In the genomic region with DNA sequence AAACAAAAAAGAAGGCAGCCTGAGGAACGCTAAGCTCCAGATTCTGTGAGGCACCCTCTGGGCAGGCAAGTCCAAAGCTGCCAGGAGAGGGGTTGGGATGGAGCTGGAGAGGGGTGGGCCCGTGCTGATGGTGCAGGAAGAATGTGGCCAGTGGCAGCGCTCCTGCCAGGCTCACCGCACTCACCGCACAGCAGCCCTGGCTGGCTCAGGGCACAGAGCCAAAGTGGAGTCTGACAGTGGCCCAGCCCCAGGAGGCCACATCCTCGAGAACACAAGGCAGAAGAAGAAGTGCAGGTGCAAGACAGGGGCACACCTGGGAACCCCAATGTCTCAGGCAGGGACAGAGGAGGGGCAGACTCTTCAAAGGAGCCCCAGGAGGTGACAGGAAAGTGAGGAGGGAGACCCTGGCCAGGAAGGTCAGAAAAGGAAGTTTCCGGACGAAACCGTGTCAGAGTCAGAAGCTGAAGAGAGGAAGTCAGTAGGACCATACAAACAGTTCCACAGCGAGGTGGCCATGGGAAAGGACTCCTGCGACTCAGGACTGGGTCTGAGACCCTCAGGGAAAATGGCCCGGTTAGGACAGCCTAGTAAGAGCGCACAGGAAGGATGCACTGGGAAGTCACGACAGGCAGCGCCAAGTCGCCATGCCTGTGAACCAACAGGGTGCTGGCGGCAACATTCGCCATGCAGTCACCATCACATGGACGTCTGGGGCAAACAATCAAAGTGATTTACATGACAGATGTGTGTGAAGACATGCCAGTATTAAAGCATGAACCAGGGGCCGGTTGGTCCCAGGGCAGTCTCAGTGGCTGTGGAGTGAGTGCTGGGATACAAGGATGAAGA, we compare ENCODE assay signal across 21 cellular contexts. TPM values are rescaled to one million over a fixed set of nuclear protein-coding genes. Genes with fewer than 3 reads are reported as not detected.
DNase-seq lines count a peak whose midpoint lies in the region; ATAC-seq, FAIRE-seq and TF ChIP-seq lines count a peak whose summit lies in the region.
"Had no signal": no experiment of that assay in that cellular context is flagged by ENCODE, and none has a peak within 500 bp of the region (broad histone marks: within the 10 kb centered on the region; RNA-seq: fewer than 3 reads in every experiment).

No MANE protein-coding gene starts in this region.

- H3K27me3 ChIP-seq in H9 (ENCODE audit: insufficient read depth, low read length) (no peaks in the 10 kb centered on the region), right atrium auricular region (no peaks in the 10 kb centered on the region), gastrocnemius medialis (no peaks in the 10 kb centered on the region)
- H3K27me3 ChIP-seq: BE2C had no signal

- no peak overlapping the region for H3K4me3 Mint-ChIP-seq in H9
- no peak overlapping the region for H3K4me3 Mint-ChIP-seq in activated T-cell treated with anti-CD3 and anti-CD28 coated beads, Interleukin-2, amount 50 U/mL, for 4 hours
- H3K4me3 Mint-ChIP-seq: neural crest cell, WTC11 had no signal

- H2BK15ac ChIP-seq in H9 (ENCODE audit: low read depth, low read length) = no peak overlapping the region

- H4K8ac ChIP-seq in H9 (replicated peaks; ENCODE audit: insufficient read length, low read depth, low read length) = no peak overlapping the region

- FAIRE-seq in GM12892 (lab: Jason Lieb, UNC) = no peak
- FAIRE-seq: astrocyte had no signal

- H2AFZ ChIP-seq in H9 (ENCODE audit: low read length) = no peak overlapping the region

- H3K27ac ChIP-seq in H9 (ENCODE audit: insufficient read length, low read depth, low read length) = no peak overlapping the region
- H3K27ac ChIP-seq in right atrium auricular region = peak overlapping the region; percentile 53 to 74
- H3K27ac ChIP-seq in gastrocnemius medialis = peak overlapping the region; percentile 73 to 93 (median 80)
- H3K27ac ChIP-seq: RWPE1 had no signal

- no peaks in the 10 kb centered on the region for H3K9me3 Mint-ChIP-seq in H9
- no peaks in the 10 kb centered on the region for H3K9me3 Mint-ChIP-seq in activated T-cell treated with anti-CD3 and anti-CD28 coated beads, Interleukin-2, amount 50 U/mL, for 4 hours
- H3K9me3 Mint-ChIP-seq: WTC11 had no signal

- no peak overlapping the region for H2BK5ac ChIP-seq in H9 (ENCODE audit: insufficient read length, low read length)

- H3K79me2 ChIP-seq in H9 (ENCODE audit: insufficient read depth, low read length) = peaks cover 3% of the 10 kb centered on the region; the same call in 1 of the 2 replicates

- no peak overlapping the region for H4K5ac ChIP-seq in H9 (ENCODE audit: insufficient read length, low read depth, low read length)

- H3K4me1 Mint-ChIP-seq in H9 = peaks cover 31 to 36% of the 10 kb centered on the region in 2 experiments
- H3K4me1 Mint-ChIP-seq in activated T-cell treated with anti-CD3 and anti-CD28 coated beads, Interleukin-2, amount 50 U/mL, for 4 hours (ENCODE audit: low read depth) = no peaks in the 10 kb centered on the region
- H3K4me1 Mint-ChIP-seq: IgD-negative memory B cell, neural crest cell had no signal

- H3K36me3 Mint-ChIP-seq in H9 (ENCODE audit: insufficient read depth in 1 of 3, low read depth in 3 of 3) = no peaks in the 10 kb centered on the region
- peaks cover 1% of the 10 kb centered on the region for H3K36me3 Mint-ChIP-seq in activated T-cell treated with anti-CD3 and anti-CD28 coated beads, Interleukin-2, amount 50 U/mL, for 4 hours (ENCODE audit: insufficient read depth)
- H3K36me3 Mint-ChIP-seq: IgD-negative memory B cell, WTC11 had no signal

- H4K20me1 ChIP-seq in H9 (ENCODE audit: control insufficient read depth, insufficient read depth, insufficient read length) = no peaks in the 10 kb centered on the region

- no peaks in the 10 kb centered on the region for H3K27me3 Mint-ChIP-seq in H9 (ENCODE audit: low read depth)
- H3K27me3 Mint-ChIP-seq in activated T-cell treated with anti-CD3 and anti-CD28 coated beads, Interleukin-2, amount 50 U/mL, for 4 hours (ENCODE audit: low read depth) = peaks cover 12% of the 10 kb centered on the region

- no peak overlapping the region for H2BK120ac ChIP-seq in H9 (ENCODE audit: low read depth, low read length, poor library complexity, severe bottlenecking)

- no peak overlapping the region for H3K23ac ChIP-seq in H9 (ENCODE audit: insufficient read length, low read depth, low read length)

- no CpG with 5 or more reads among the region's 20 CpGs for WGBS in H9 (ENCODE audit: extremely low coverage, insufficient read length, low lambda C conversion rate)

- no peak overlapping the region for H2BK20ac ChIP-seq in H9 (ENCODE audit: low read depth, low read length, poor library complexity, severe bottlenecking)

- ATAC-seq in gastrocnemius medialis (no peak), GM21423 (IDR thresholded peaks at IDR 0.05; ENCODE audit: unreplicated experiment) (no peak)
- no peak for ATAC-seq in activated T-cell treated with anti-CD3 and anti-CD28 coated beads, Interleukin-2, amount 50 U/mL, for 4 hours
- ATAC-seq: WTC11 had no signal

- DNase-seq in H9 (no peak), NCI-H2107 (lab: John Stamatoyannopoulos, UW) (peak; percentile 63), right atrium auricular region (ENCODE audit: low spot score) (no peak), gastrocnemius medialis (no peak), GM12892 (ENCODE audit: insufficient read length) (no peak), NCI-H187 (lab: John Stamatoyannopoulos, UW) (no peak)
- DNase-seq in activated T-cell treated with anti-CD3 and anti-CD28 coated beads, Interleukin-2, amount 50 U/mL, for 4 hours = no peak
- DNase-seq: activated effector memory CD4-positive, alpha-beta T cell treated with anti-CD3 and anti-CD28 coated beads, Interleukin-2, amount 50 U/mL, for 16 hours; BE2C; NCI-H1105 treated with DMSO at 0.1 percent for 48 hours; NCI-H774; stimulated activated naive CD4-positive, alpha-beta T cell; T-helper 1 cell had no signal

- no peaks in the 10 kb centered on the region for H3K9me3 ChIP-seq in H9 (ENCODE audit: control insufficient read depth, low read depth, low read length)
- no peaks in the 10 kb centered on the region for H3K9me3 ChIP-seq in right atrium auricular region
- no peaks in the 10 kb centered on the region for H3K9me3 ChIP-seq in gastrocnemius medialis
- H3K9me3 ChIP-seq: BE2C, HAP-1 had no signal

- H2BK12ac ChIP-seq in H9 (ENCODE audit: insufficient read length, low read depth, low read length) = no peak overlapping the region

- H3T11ph ChIP-seq in H9 (ENCODE audit: low read length) = no peak overlapping the region

- TF ChIP-seq CTCF in H9 (conservative IDR thresholded peaks at IDR 0.05) (no peak), right atrium auricular region (IDR thresholded peaks at IDR 0.05) (no peak), gastrocnemius medialis (IDR thresholded peaks at IDR 0.05 in 4 of 5, conservative IDR thresholded peaks at IDR 0.05 in 1 of 5) (no peak)

- H3K14ac ChIP-seq in H9 (ENCODE audit: insufficient read depth, low read length) = 0 out of 2 replicates have a peak overlapping the region, but pooled peaks have one; percentile 20

- no peak overlapping the region for H4K91ac ChIP-seq in H9 (ENCODE audit: insufficient read length, low read depth, low read length)

- peak overlapping the region in 2 of 3 experiments; percentile 34 to 43; a peak in 4 of 7 replicates for H3K27ac Mint-ChIP-seq in H9
- H3K27ac Mint-ChIP-seq: IgD-negative memory B cell had no signal

- H3K23me2 ChIP-seq in H9 (ENCODE audit: insufficient read length, low read depth, low read length, poor library complexity, severe bottlenecking) = no peaks in the 10 kb centered on the region

- peaks cover 4% of the 10 kb centered on the region for H3K79me1 ChIP-seq in H9 (ENCODE audit: insufficient read depth, low read depth, low read length, poor library complexity, severe bottlenecking)

- intact Hi-C loops in gastrocnemius medialis (cut with DNase I; ENCODE audit: low total_unique reads) = no loop called here

- H3K56ac ChIP-seq in H9 (ENCODE audit: insufficient read length, low read depth, low read length) = no peak overlapping the region

- H3K18ac ChIP-seq in H9 (ENCODE audit: insufficient read length, low read depth, low read length) = no peak overlapping the region

- H3K9ac ChIP-seq in H9 (ENCODE audit: extremely low read depth, insufficient read length, low read length) = no peak overlapping the region

- in situ Hi-C loops in gastrocnemius medialis (cut with MboI; ENCODE audit: low sequenced_read_pairs in 4 of 4) = no loop called here

- TF ChIP-seq POLR2A in gastrocnemius medialis (IDR thresholded peaks at IDR 0.05) (no peak), GM12892 (IDR thresholded peaks at IDR 0.05; ENCODE audit: low read depth, low read length) (no peak)

- no peak overlapping the region for H2AK5ac ChIP-seq in H9 (ENCODE audit: insufficient read length, low read length)

- H3K4me1 ChIP-seq in H9 (ENCODE audit: insufficient read depth, low read length) (no peaks in the 10 kb centered on the region), right atrium auricular region (peaks cover 0 to 37% of the 10 kb centered on the region in 2 donors), gastrocnemius medialis (peaks cover 48 to 67% of the 10 kb centered on the region in 2 donors)
- H3K4me1 ChIP-seq: BE2C, HAP-1 had no signal

- H3K4me2 ChIP-seq in H9 (ENCODE audit: insufficient read depth, insufficient read length, low read length) = no peak overlapping the region

- H3K4me3 ChIP-seq in right atrium auricular region (no peak overlapping the region), gastrocnemius medialis (no peak overlapping the region)
- H3K4me3 ChIP-seq: HAP-1 had no signal

- H3K36me3 ChIP-seq in right atrium auricular region (no peaks in the 10 kb centered on the region), gastrocnemius medialis (no peaks in the 10 kb centered on the region)
- H3K36me3 ChIP-seq: BE2C, HAP-1 had no signal

- no peak overlapping the region for H3K4ac ChIP-seq in H9 (ENCODE audit: low read depth, low read length)

RNA-seq across cellular contexts. Expression of a gene that starts 54.4 kb away (rescaled TPM):
- total RNA-seq in H9 (2021) (52.3 and 52.7 TPM in 2 replicates), right atrium auricular region (10 to 100 TPM; 26.3 to 31.4 TPM), gastrocnemius medialis (100 to 1,000 TPM in 2 of 4 donors, 10 to 100 TPM in 2; 82.1 to 170 (median 124) TPM)
- polyA plus RNA-seq in GM12892 (2012; ENCODE audit: missing spikeins) = 0.08 TPM
- under 1 TPM in 1 of 3 donors, not detected in 2; 0.03 TPM for total RNA-seq in activated T-cell treated with anti-CD3 and anti-CD28 coated beads, Interleukin-2, amount 50 U/mL, for 4 hours
- total RNA-seq: activated CD8-positive, alpha-beta memory T cell treated with anti-CD3 and anti-CD28 coated beads for 36 hours had no signal
- polyA plus RNA-seq: IgD-negative memory B cell had no signal

Comparison
In these comparisons a context has a peak if more than half of its experiments do, and no peak if none do; other contexts are left out.
1. RNA of a gene that starts 54.4 kb away (total RNA-seq): 82.1 to 170 TPM in gastrocnemius medialis, 52.3 to 52.7 TPM in H9 and 26.3 to 31.4 TPM in right atrium auricular region; 0.03 TPM in activated T-cell treated with anti-CD3 and anti-CD28 coated beads, Interleukin-2, amount 50 U/mL, for 4 hours; every median in the first group is over 10 times any median in the second.